ENCODE assay signal across 25 cellular contexts in genomic region chr1:205067031-205067430, GRCh38. TPM values are rescaled to one million over a fixed set of nuclear protein-coding genes. Genes with fewer than 3 reads are reported as not detected.
"Had no signal": no experiment of that assay in that cellular context is flagged by ENCODE, and none has a peak within 500 bp of the region (broad histone marks: within the 10 kb centered on the region; RNA-seq: fewer than 3 reads in every experiment).

No MANE protein-coding gene starts in this region.

- H3K9me3 ChIP-seq: gastroesophageal sphincter, heart left ventricle, left lung, pancreas, right lobe of liver, transverse colon had no signal

- H3K36me3 ChIP-seq: heart left ventricle, left lung, pancreas, right lobe of liver, transverse colon had no signal

- H3K27me3 ChIP-seq: gastroesophageal sphincter, heart left ventricle, hepatocyte, left lung, pancreas, right lobe of liver, transverse colon had no signal

- H3K4me3 ChIP-seq: gastroesophageal sphincter, heart left ventricle, hepatocyte, left lung, pancreas, right lobe of liver, transverse colon had no signal

- H3K27ac ChIP-seq: epithelial cell of prostate, foreskin keratinocyte, gastroesophageal sphincter, heart left ventricle, hepatocyte, left lung, pancreas, right lobe of liver, transverse colon had no signal

- H3K4me1 Mint-ChIP-seq: central memory CD8-positive, alpha-beta T cell; endodermal cell; naive thymus-derived CD8-positive, alpha-beta T cell had no signal

- ATAC-seq: esophagus mucosa; foreskin keratinocyte; gastroesophageal sphincter; heart left ventricle; left cardiac atrium; left lung; naive thymus-derived CD8-positive, alpha-beta T cell; pancreas; right lobe of liver; stimulated activated memory B cell treated with anti-CD40 and anti-IgM and Interleukin-4, amounts not matched to agents 10 μg/mL and 1 μg/mL and 100 μg/mL, for 72 hours had no signal

- H3K79me2 ChIP-seq: hepatocyte had no signal

- H3K4me2 ChIP-seq: hepatocyte had no signal

- DNase-seq: effector CD8-positive, alpha-beta T cell; endodermal cell; foreskin keratinocyte; heart left ventricle; left cardiac atrium; mesendoderm; naive thymus-derived CD8-positive, alpha-beta T cell; nephron progenitor cell; occipital lobe; pancreas; right lobe of liver; stimulated activated CD4-positive, alpha-beta T cell treated with anti-CD3 and anti-CD28 coated beads, Interleukin-4, amount 100 ng/mL, for 4 hours; transverse colon had no signal

- H3K4me3 Mint-ChIP-seq: central memory CD8-positive, alpha-beta T cell; endodermal cell; naive thymus-derived CD8-positive, alpha-beta T cell; nephron progenitor cell; stimulated activated memory B cell treated with anti-CD40 and anti-IgM and Interleukin-4, amounts not matched to agents 10 μg/mL and 1 μg/mL and 100 μg/mL, for 72 hours; stimulated activated naive CD8-positive, alpha-beta T cell treated with anti-CD3 and anti-CD28 coated beads, Interleukin-15, Interleukin-2, amounts not matched to agents 100 ng/mL and 50 ng/mL, for 24 hours had no signal

- H3K4me1 ChIP-seq: foreskin keratinocyte, left lung, pancreas, right lobe of liver, transverse colon had no signal

- H3K27ac Mint-ChIP-seq: endodermal cell; nephron progenitor cell; progenitor cell of endocrine pancreas; stimulated activated memory B cell treated with anti-CD40 and anti-IgM and Interleukin-4, amounts not matched to agents 10 μg/mL and 1 μg/mL and 100 μg/mL, for 72 hours; stimulated activated naive CD8-positive, alpha-beta T cell treated with anti-CD3 and anti-CD28 coated beads, Interleukin-15, Interleukin-2, amounts not matched to agents 100 ng/mL and 50 ng/mL, for 24 hours had no signal

- H3K9me3 Mint-ChIP-seq: central memory CD8-positive, alpha-beta T cell; endodermal cell; naive thymus-derived CD8-positive, alpha-beta T cell; nephron progenitor cell; stimulated activated memory B cell treated with anti-CD40 and anti-IgM and Interleukin-4, amounts not matched to agents 10 μg/mL and 1 μg/mL and 100 μg/mL, for 72 hours; stimulated activated naive CD8-positive, alpha-beta T cell treated with anti-CD3 and anti-CD28 coated beads, Interleukin-15, Interleukin-2, amounts not matched to agents 100 ng/mL and 50 ng/mL, for 24 hours had no signal

- H2AFZ ChIP-seq: hepatocyte had no signal

- H3K27me3 Mint-ChIP-seq: naive thymus-derived CD8-positive, alpha-beta T cell; progenitor cell of endocrine pancreas; stimulated activated memory B cell treated with anti-CD40 and anti-IgM and Interleukin-4, amounts not matched to agents 10 μg/mL and 1 μg/mL and 100 μg/mL, for 72 hours; stimulated activated naive CD8-positive, alpha-beta T cell treated with anti-CD3 and anti-CD28 coated beads, Interleukin-15, Interleukin-2, amounts not matched to agents 100 ng/mL and 50 ng/mL, for 24 hours had no signal

- H3K36me3 Mint-ChIP-seq: naive thymus-derived CD8-positive, alpha-beta T cell; stimulated activated memory B cell treated with anti-CD40 and anti-IgM and Interleukin-4, amounts not matched to agents 10 μg/mL and 1 μg/mL and 100 μg/mL, for 72 hours had no signal

RNA-seq across cellular contexts. Expression of gene TMEM81, which starts 17.2 kb away (rescaled TPM):
- polyA plus RNA-seq: hepatocyte had no signal

RNA-seq across cellular contexts. Expression of gene CNTN2, which starts 24.0 kb away (rescaled TPM):
- total RNA-seq: foreskin keratinocyte; kidney epithelial cell; left lung; lung microvascular endothelial cell; myocyte; naive thymus-derived CD8-positive, alpha-beta T cell; progenitor cell of endocrine pancreas had no signal
- polyA plus RNA-seq: foreskin keratinocyte; hepatocyte; naive thymus-derived CD8-positive, alpha-beta T cell had no signal
